8 cellular contexts compared by ENCODE assay signal in the genomic region with DNA sequence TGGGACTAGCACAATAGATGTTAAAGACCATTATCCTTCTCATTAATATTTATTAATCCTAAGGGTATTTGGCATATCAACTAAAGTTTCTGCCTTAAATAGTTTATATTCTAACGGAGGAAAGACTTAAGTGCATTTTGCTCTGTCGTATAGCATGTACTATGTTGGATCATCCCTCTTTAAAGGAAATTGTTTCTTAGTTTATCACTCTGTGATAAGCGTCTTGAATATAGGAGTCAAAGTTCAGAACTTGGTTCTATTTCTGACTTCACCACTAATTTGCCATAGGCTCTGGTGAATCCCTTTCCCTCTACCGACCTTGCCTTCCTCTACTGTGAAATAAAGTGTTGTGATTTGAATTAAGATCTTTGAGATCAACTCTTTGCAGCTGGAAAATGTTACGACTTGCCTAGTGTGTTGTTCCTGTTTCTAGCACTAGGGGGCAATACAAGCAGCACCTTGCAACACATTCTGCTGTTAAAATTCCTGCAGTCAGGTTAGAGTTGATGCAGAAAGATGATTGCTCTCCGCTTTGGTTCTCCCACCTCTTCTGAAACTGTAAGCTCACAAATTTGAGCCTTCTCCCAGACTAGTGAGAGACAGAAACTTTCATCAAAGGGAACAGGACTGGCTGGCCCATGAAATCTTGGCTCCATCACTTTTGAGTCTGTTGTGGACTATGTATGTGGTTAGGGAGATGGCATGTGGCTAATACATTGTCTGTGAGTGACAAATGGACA. TPM values are rescaled to one million over a fixed set of nuclear protein-coding genes. Genes with fewer than 3 reads are reported as not detected.
A peak's percentile ranks its signal among the peaks of the same experiment; 100 is the strongest.
DNase-seq lines count a peak whose midpoint lies in the region; ATAC-seq, FAIRE-seq and TF ChIP-seq lines count a peak whose summit lies in the region.

No MANE protein-coding gene starts in this region.

- H3K4me1 Mint-ChIP-seq in activated naive CD8-positive, alpha-beta T cell treated with anti-CD3 and anti-CD28 coated beads, Interleukin-2, amount 50 U/mL, for 24 hours, result no peaks in the 10 kb centered on the region
- peaks cover 4% of the 10 kb centered on the region for H3K4me1 Mint-ChIP-seq in progenitor cell of endocrine pancreas (ENCODE audit: low read depth)

- ATAC-seq in activated naive CD8-positive, alpha-beta T cell treated with anti-CD3 and anti-CD28 coated beads, Interleukin-2, amount 50 U/mL, for 24 hours, result peak; percentile 15
- ATAC-seq in Right ventricle myocardium superior (ENCODE audit: poor library complexity), result peak; percentile 80
- ATAC-seq in HG03097 (IDR thresholded peaks at IDR 0.05; ENCODE audit: low FRiP score, unreplicated experiment), result no peak
- no peak for ATAC-seq in GM18498 (IDR thresholded peaks at IDR 0.05; ENCODE audit: unreplicated experiment)

- intact Hi-C loops in Right ventricle myocardium superior (cut with DNase I), result loop anchor here (2.0 kb wide), 1 partner anchor 185 kb away; no protein-coding TSS in a partner anchor

- FAIRE-seq in D721Med (lab: Jason Lieb, UNC), result no peak

- H3K27me3 Mint-ChIP-seq in activated naive CD8-positive, alpha-beta T cell treated with anti-CD3 and anti-CD28 coated beads, Interleukin-2, amount 50 U/mL, for 24 hours, result peaks cover 10% of the 10 kb centered on the region
- peaks cover 4% of the 10 kb centered on the region for H3K27me3 Mint-ChIP-seq in progenitor cell of endocrine pancreas

- H3K27ac Mint-ChIP-seq in activated naive CD8-positive, alpha-beta T cell treated with anti-CD3 and anti-CD28 coated beads, Interleukin-2, amount 50 U/mL, for 24 hours, result no peak overlapping the region
- H3K27ac Mint-ChIP-seq in progenitor cell of endocrine pancreas, result no peak overlapping the region

- no peak overlapping the region for H3K4me3 Mint-ChIP-seq in activated naive CD8-positive, alpha-beta T cell treated with anti-CD3 and anti-CD28 coated beads, Interleukin-2, amount 50 U/mL, for 24 hours
- no peak overlapping the region for H3K4me3 Mint-ChIP-seq in progenitor cell of endocrine pancreas (ENCODE audit: low read depth)

- TF ChIP-seq CTCF in D721Med (IDR thresholded peaks at IDR 0.05; ENCODE audit: insufficient read depth, missing control alignments) (peak; percentile 95), progenitor cell of endocrine pancreas (IDR thresholded peaks at IDR 0.05; ENCODE audit: unreplicated experiment) (peak; percentile 87)

- no peaks in the 10 kb centered on the region for H3K36me3 Mint-ChIP-seq in activated naive CD8-positive, alpha-beta T cell treated with anti-CD3 and anti-CD28 coated beads, Interleukin-2, amount 50 U/mL, for 24 hours (ENCODE audit: low read depth)
- H3K36me3 Mint-ChIP-seq in progenitor cell of endocrine pancreas (ENCODE audit: insufficient read depth), result no peaks in the 10 kb centered on the region

- DNase-seq in D721Med (ENCODE audit: insufficient read length, low spot score) (no peak), HPDE6-E6E7 (ENCODE audit: extremely low spot score) (peak; percentile 42), OCI-M1 (lab: John Stamatoyannopoulos, UW) (peak; percentile 76), Right ventricle myocardium superior (no peak), progenitor cell of endocrine pancreas (ENCODE audit: low spot score, unreplicated experiment) (peak; percentile 34)
- peak; percentile 39 for DNase-seq in activated naive CD8-positive, alpha-beta T cell treated with anti-CD3 and anti-CD28 coated beads, Interleukin-2, amount 50 U/mL, for 24 hours

- H3K9me3 Mint-ChIP-seq in activated naive CD8-positive, alpha-beta T cell treated with anti-CD3 and anti-CD28 coated beads, Interleukin-2, amount 50 U/mL, for 24 hours, result no peaks in the 10 kb centered on the region
- no peaks in the 10 kb centered on the region for H3K9me3 Mint-ChIP-seq in progenitor cell of endocrine pancreas (ENCODE audit: low read depth)

RNA-seq across cellular contexts. Expression of gene ZNRF3, which starts 27.8 kb away (rescaled TPM):
- total RNA-seq in Right ventricle myocardium superior (5.0 TPM), progenitor cell of endocrine pancreas (7.5 and 9.5 TPM in 2 replicates)

RNA-seq across cellular contexts. Expression of gene XBP1, which starts 55.2 kb away (rescaled TPM):
- total RNA-seq in Right ventricle myocardium superior (61.5 TPM), progenitor cell of endocrine pancreas (126 and 130 TPM in 2 replicates)

Comparison
In these comparisons a context has a peak if more than half of its experiments do, and no peak if none do; other contexts are left out.
1. DNase-seq: peak in HPDE6-E6E7 (single experiment), OCI-M1 (single experiment), activated naive CD8-positive, alpha-beta T cell treated with anti-CD3 and anti-CD28 coated beads, Interleukin-2, amount 50 U/mL, for 24 hours (single experiment) and progenitor cell of endocrine pancreas (single experiment); none in D721Med (single experiment) and Right ventricle myocardium superior (single experiment).
2. ATAC-seq: peak in activated naive CD8-positive, alpha-beta T cell treated with anti-CD3 and anti-CD28 coated beads, Interleukin-2, amount 50 U/mL, for 24 hours (single experiment) and Right ventricle myocardium superior (single experiment); none in HG03097 (single experiment) and GM18498 (single experiment).